7 cellular contexts compared by ENCODE assay signal in the genomic region with DNA sequence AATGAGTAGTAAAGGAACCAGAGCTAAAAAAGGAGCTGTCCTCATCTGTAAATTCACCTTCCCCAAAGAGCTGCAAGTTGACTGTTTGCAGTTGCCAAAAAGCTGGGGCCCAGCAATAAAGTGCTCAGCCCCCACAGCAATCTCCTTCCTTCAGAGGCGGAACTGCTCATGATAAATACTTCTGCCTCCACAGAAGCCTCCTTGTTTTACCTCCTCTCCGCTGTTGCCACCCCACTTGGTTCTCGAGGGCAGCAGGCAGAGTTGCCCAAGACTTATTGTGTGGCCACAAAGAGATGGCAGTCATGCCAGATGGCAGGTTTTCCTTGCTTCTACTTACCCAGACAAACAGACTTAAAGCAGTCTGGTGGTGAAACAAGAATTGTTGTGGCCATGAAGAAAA.
DNase-seq lines count a peak whose midpoint lies in the region; ATAC-seq and TF ChIP-seq lines count a peak whose summit lies in the region.

No MANE protein-coding gene starts in this region.

- H3K27ac Mint-ChIP-seq in T-helper 1 cell treated with Interleukin-12 subunit alpha and Interleukin-12 subunit beta and Interleukin-4 antibody, amounts not matched to agents 30 μg/mL and 1 μg/mL, for 36 hours: peak overlapping the region; percentile 85

- H3K4me3 ChIP-seq in HL-60 (replicated peaks; ENCODE audit: insufficient read depth, low read length) (peak overlapping the region; percentile 5), esophagus (ENCODE audit: low read depth in 1 of 2, low read length in 2 of 2) (peak overlapping the region in 1 of 2 donors; percentile 26), spleen (peak overlapping the region in 2 of 8 donors; percentile 8 to 51)

- ATAC-seq in HG03196 (IDR thresholded peaks at IDR 0.05; ENCODE audit: unreplicated experiment) (no peak), HG02973 (IDR thresholded peaks at IDR 0.05; ENCODE audit: unreplicated experiment) (no peak), foreskin keratinocyte (no peak)

- H3K36me3 Mint-ChIP-seq in T-helper 1 cell treated with Interleukin-12 subunit alpha and Interleukin-12 subunit beta and Interleukin-4 antibody, amounts not matched to agents 30 μg/mL and 1 μg/mL, for 36 hours (ENCODE audit: low read depth): peaks cover 4% of the 10 kb centered on the region

- H3K36me3 ChIP-seq in esophagus (ENCODE audit: control insufficient read depth in 2 of 2, insufficient read depth in 2 of 2, low read length in 1 of 2) (no peaks in the 10 kb centered on the region), spleen (no peaks in the 10 kb centered on the region)

- H3K4me3 Mint-ChIP-seq in T-helper 1 cell treated with Interleukin-12 subunit alpha and Interleukin-12 subunit beta and Interleukin-4 antibody, amounts not matched to agents 30 μg/mL and 1 μg/mL, for 36 hours: peak overlapping the region; percentile 80

- H3K27ac ChIP-seq in HL-60 (replicated peaks) (peak overlapping the region; percentile 91), esophagus (ENCODE audit: low read depth in 2 of 2, low read length in 1 of 2) (peak overlapping the region; percentile 84 to 88), spleen (peak overlapping the region; percentile 23 to 84 (median 67)), foreskin keratinocyte (no peak overlapping the region)

- H3K27me3 ChIP-seq in HL-60 (ENCODE audit: insufficient read depth, poor library complexity, severe bottlenecking) (no peaks in the 10 kb centered on the region), esophagus (ENCODE audit: control insufficient read depth in 1 of 2, insufficient read depth in 2 of 2, low read length in 2 of 2) (no peaks in the 10 kb centered on the region), spleen (replicated peaks in 1 of 7) (no peaks in the 10 kb centered on the region), foreskin keratinocyte (no peaks in the 10 kb centered on the region)

- TF ChIP-seq CTCF in HL-60 (IDR thresholded peaks at IDR 0.05; ENCODE audit: insufficient read depth, low read length) (no peak), spleen (IDR thresholded peaks at IDR 0.05 in 8 of 11, conservative IDR thresholded peaks at IDR 0.05 in 3 of 11) (no peak), foreskin keratinocyte (conservative IDR thresholded peaks at IDR 0.05) (no peak)

- H3K27me3 Mint-ChIP-seq in T-helper 1 cell treated with Interleukin-12 subunit alpha and Interleukin-12 subunit beta and Interleukin-4 antibody, amounts not matched to agents 30 μg/mL and 1 μg/mL, for 36 hours (ENCODE audit: low read depth): no peaks in the 10 kb centered on the region

- no peak for TF ChIP-seq POLR2A in spleen (IDR thresholded peaks at IDR 0.05)

- DNase-seq in HL-60 (ENCODE audit: low read depth in 1 of 2, low spot score in 1 of 2) (peak; percentile 91 to 98), spleen (no peak), foreskin keratinocyte (no peak)

- WGBS in esophagus, 2 donors: 46 to 60% methylated on average over 3 of the region's 3 CpGs
- WGBS in spleen, 5 donors: 25 to 49% (median 30%) methylated on average over 3 of the region's 3 CpGs

- H3K9me3 ChIP-seq in esophagus (ENCODE audit: control insufficient read depth in 2 of 2, insufficient read depth in 1 of 2, low read depth in 1 of 2, low read length in 1 of 2) (no peaks in the 10 kb centered on the region), spleen (no peaks in the 10 kb centered on the region)

- H3K4me1 Mint-ChIP-seq in T-helper 1 cell treated with Interleukin-12 subunit alpha and Interleukin-12 subunit beta and Interleukin-4 antibody, amounts not matched to agents 30 μg/mL and 1 μg/mL, for 36 hours (ENCODE audit: low read depth): peaks cover 26% of the 10 kb centered on the region

- intact Hi-C loops in spleen (cut with DNase I; ENCODE audit: low total_unique reads): no loop called here

- H3K4me1 ChIP-seq in esophagus (ENCODE audit: control insufficient read depth in 2 of 2, insufficient read depth in 2 of 2, low read length in 1 of 2) (peaks cover 3 to 10% of the 10 kb centered on the region in 2 donors), spleen (peaks cover 0 to 62% (median 31%) of the 10 kb centered on the region in 6 donors), foreskin keratinocyte (peaks cover 20% of the 10 kb centered on the region)

- H3K9me3 Mint-ChIP-seq in T-helper 1 cell treated with Interleukin-12 subunit alpha and Interleukin-12 subunit beta and Interleukin-4 antibody, amounts not matched to agents 30 μg/mL and 1 μg/mL, for 36 hours: no peaks in the 10 kb centered on the region

Comparison
In these comparisons a context has a peak if more than half of its experiments do, and no peak if none do; other contexts are left out.
1. DNase-seq: peak in HL-60 (2 of 2); none in spleen (single experiment) and foreskin keratinocyte (0 of 2).